Comparison of ENCODE assay signal across 22 cellular contexts in genomic region chr10:64574371-64574770, GRCh38.
DNase-seq lines count a peak whose midpoint lies in the region; ATAC-seq and TF ChIP-seq lines count a peak whose summit lies in the region.
"Had no signal": no experiment of that assay in that cellular context is flagged by ENCODE, and none has a peak within 500 bp of the region (broad histone marks: within the 10 kb centered on the region; RNA-seq: fewer than 3 reads in every experiment).

No MANE protein-coding gene starts in this region.

- no peak for TF ChIP-seq CTCF in cardiac muscle cell (IDR thresholded peaks at IDR 0.05; ENCODE audit: low read depth, low read length)
- TF ChIP-seq CTCF in left ventricle myocardium inferior (IDR thresholded peaks at IDR 0.05; ENCODE audit: borderline replicate concordance): no peak
- TF ChIP-seq CTCF in transverse colon (IDR thresholded peaks at IDR 0.05): no peak
- TF ChIP-seq CTCF in CD8-positive, alpha-beta T cell (IDR thresholded peaks at IDR 0.05): no peak

- no peak overlapping the region for H3K4me3 Mint-ChIP-seq in CD8-positive, alpha-beta T cell
- H3K4me3 Mint-ChIP-seq: activated B cell treated with CpG ODN at 0.5 μM for 24 hours; activated CD8-positive, alpha-beta T cell treated with anti-CD3 and anti-CD28 coated beads for 36 hours; activated T-cell treated with anti-CD3 and anti-CD28 coated beads, Interleukin-2, amount 50 U/mL, for 24 hours; GM23338; immature natural killer cell; stimulated activated memory B cell treated with anti-CD40 and anti-IgM and Interleukin-4, amounts not matched to agents 10 μg/mL and 1 μg/mL and 100 μg/mL, for 72 hours had no signal

- H3K27me3 ChIP-seq in cardiac muscle cell: no peaks in the 10 kb centered on the region
- H3K27me3 ChIP-seq in left ventricle myocardium inferior (ENCODE audit: low read depth): no peaks in the 10 kb centered on the region
- H3K27me3 ChIP-seq in transverse colon: no peaks in the 10 kb centered on the region
- H3K27me3 ChIP-seq in CD8-positive, alpha-beta T cell (ENCODE audit: insufficient read depth, low read length): no peaks in the 10 kb centered on the region
- H3K27me3 ChIP-seq: ascending aorta, heart left ventricle had no signal

- no peak for TF ChIP-seq EP300 in transverse colon (IDR thresholded peaks at IDR 0.05; ENCODE audit: low read depth)

- in situ Hi-C loops in transverse colon (cut with MboI; ENCODE audit: low pct_ligation_motif_present in 1 of 4, low pct_unique_long_range_greater_than_20kb in 1 of 4, low sequenced_read_pairs in 3 of 4): no loop called here

- H3K36me3 ChIP-seq in cardiac muscle cell: no peaks in the 10 kb centered on the region
- H3K36me3 ChIP-seq in left ventricle myocardium inferior: no peaks in the 10 kb centered on the region
- H3K36me3 ChIP-seq in transverse colon: no peaks in the 10 kb centered on the region
- H3K36me3 ChIP-seq in CD8-positive, alpha-beta T cell (ENCODE audit: insufficient read depth, low read length): no peaks in the 10 kb centered on the region
- H3K36me3 ChIP-seq: ascending aorta, heart left ventricle had no signal

- ATAC-seq in HG02840 (IDR thresholded peaks at IDR 0.05; ENCODE audit: low FRiP score, unreplicated experiment): no peak
- no peak for ATAC-seq in CD8-positive, alpha-beta T cell
- ATAC-seq: activated CD8-positive, alpha-beta T cell treated with anti-CD3 and anti-CD28 coated beads for 36 hours; GM23338; heart left ventricle; right cardiac atrium had no signal

- TF ChIP-seq POLR2A in transverse colon (IDR thresholded peaks at IDR 0.05): no peak

- POLR2A ChIA-PET in CD8-positive, alpha-beta T cell (lab: Charles Lee): no interaction called here

- H3K4me1 Mint-ChIP-seq in CD8-positive, alpha-beta T cell (ENCODE audit: low read depth): no peaks in the 10 kb centered on the region
- H3K4me1 Mint-ChIP-seq: activated B cell treated with CpG ODN at 0.5 μM for 24 hours; GM23338; immature natural killer cell; stimulated activated memory B cell treated with anti-CD40 and anti-IgM and Interleukin-4, amounts not matched to agents 10 μg/mL and 1 μg/mL and 100 μg/mL, for 72 hours had no signal

- 41 to 49% methylated on average over 2 of the region's 2 CpGs for WGBS in transverse colon (ENCODE audit: low coverage in 1 of 2), 2 donors

- H3K4me1 ChIP-seq in cardiac muscle cell (ENCODE audit: low read depth): peaks cover 17% of the 10 kb centered on the region
- no peaks in the 10 kb centered on the region for H3K4me1 ChIP-seq in left ventricle myocardium inferior
- H3K4me1 ChIP-seq in transverse colon: peaks cover 0 to 16% (median 9%) of the 10 kb centered on the region in 4 donors
- H3K4me1 ChIP-seq in CD8-positive, alpha-beta T cell (ENCODE audit: insufficient read depth, low read length): no peaks in the 10 kb centered on the region
- H3K4me1 ChIP-seq: ascending aorta, heart left ventricle had no signal

- no peak overlapping the region for H3K27ac Mint-ChIP-seq in CD8-positive, alpha-beta T cell
- H3K27ac Mint-ChIP-seq: activated B cell treated with CpG ODN at 0.5 μM for 24 hours; activated CD8-positive, alpha-beta T cell treated with anti-CD3 and anti-CD28 coated beads for 36 hours; activated T-cell treated with anti-CD3 and anti-CD28 coated beads, Interleukin-2, amount 50 U/mL, for 24 hours; GM23338; immature natural killer cell; stimulated activated memory B cell treated with anti-CD40 and anti-IgM and Interleukin-4, amounts not matched to agents 10 μg/mL and 1 μg/mL and 100 μg/mL, for 72 hours had no signal

- H3K36me3 Mint-ChIP-seq in CD8-positive, alpha-beta T cell: no peaks in the 10 kb centered on the region
- H3K36me3 Mint-ChIP-seq: stimulated activated memory B cell treated with anti-CD40 and anti-IgM and Interleukin-4, amounts not matched to agents 10 μg/mL and 1 μg/mL and 100 μg/mL, for 72 hours had no signal

- no peaks in the 10 kb centered on the region for H3K27me3 Mint-ChIP-seq in CD8-positive, alpha-beta T cell (ENCODE audit: low read depth)
- H3K27me3 Mint-ChIP-seq: activated B cell treated with CpG ODN at 0.5 μM for 24 hours; activated CD8-positive, alpha-beta T cell treated with anti-CD3 and anti-CD28 coated beads for 36 hours; activated T-cell treated with anti-CD3 and anti-CD28 coated beads, Interleukin-2, amount 50 U/mL, for 24 hours; stimulated activated memory B cell treated with anti-CD40 and anti-IgM and Interleukin-4, amounts not matched to agents 10 μg/mL and 1 μg/mL and 100 μg/mL, for 72 hours had no signal

- DNase-seq in cardiac muscle cell (ENCODE audit: low read depth in 1 of 2, low spot score in 1 of 2): peak in 1 of 2 donors; percentile 90
- no peak for DNase-seq in left ventricle myocardium inferior
- DNase-seq in NCI-H774 (lab: John Stamatoyannopoulos, UW): peak; percentile 2
- DNase-seq in glomerular visceral epithelial cell (ENCODE audit: extremely low spot score): peak; percentile 4
- DNase-seq in transverse colon: no peak
- DNase-seq in iPS-NIHi7 (ENCODE audit: extremely low spot score): no peak
- DNase-seq in CD8-positive, alpha-beta T cell: no peak
- DNase-seq: activated B cell treated with CpG ODN at 0.5 μM for 24 hours; activated CD8-positive, alpha-beta T cell treated with anti-CD3 and anti-CD28 coated beads for 36 hours; activated naive CD4-positive, alpha-beta T cell treated with anti-CD3 and anti-CD28 coated beads, Interleukin-2, amount 50 U/mL, for 16 hours; activated T-cell treated with anti-CD3 and anti-CD28 coated beads, Interleukin-2, amount 50 U/mL, for 24 hours; immature natural killer cell; NCI-H187 treated with DMSO at 0.1 percent for 48 hours; NCI-H524 treated with DMSO at 0.1 percent for 48 hours; occipital lobe had no signal

- H3K9me3 Mint-ChIP-seq in CD8-positive, alpha-beta T cell: peaks cover 7% of the 10 kb centered on the region
- H3K9me3 Mint-ChIP-seq: GM23338 had no signal

- CTCF ChIA-PET in CD8-positive, alpha-beta T cell (lab: Charles Lee): no interaction called here

- H3K9me3 ChIP-seq in cardiac muscle cell (ENCODE audit: low read depth) (no peaks in the 10 kb centered on the region), left ventricle myocardium inferior (replicated peaks) (peaks cover 2% of the 10 kb centered on the region), transverse colon (no peaks in the 10 kb centered on the region)
- H3K9me3 ChIP-seq in CD8-positive, alpha-beta T cell (ENCODE audit: low read length): no peaks in the 10 kb centered on the region
- H3K9me3 ChIP-seq: ascending aorta had no signal

- H3K4me3 ChIP-seq in cardiac muscle cell: no peak overlapping the region
- no peak overlapping the region for H3K4me3 ChIP-seq in left ventricle myocardium inferior
- no peak overlapping the region for H3K4me3 ChIP-seq in transverse colon
- no peak overlapping the region for H3K4me3 ChIP-seq in CD8-positive, alpha-beta T cell (ENCODE audit: low read depth, low read length)
- H3K4me3 ChIP-seq: ascending aorta, GM23338, heart left ventricle, lung had no signal

- intact Hi-C loops in left ventricle myocardium inferior (cut with micrococcal nuclease): no loop called here
- intact Hi-C loops in transverse colon (cut with DNase I; ENCODE audit: low total_unique reads): no loop called here
- intact Hi-C loops in CD8-positive, alpha-beta T cell (cut with DNase I, micrococcal nuclease): no loop called here

- peak overlapping the region; percentile 62 for H3K27ac ChIP-seq in cardiac muscle cell
- H3K27ac ChIP-seq in left ventricle myocardium inferior (replicated peaks): no peak overlapping the region
- peak overlapping the region in 3 of 4 donors; percentile 21 to 40 (median 27) for H3K27ac ChIP-seq in transverse colon
- H3K27ac ChIP-seq in CD8-positive, alpha-beta T cell (ENCODE audit: low read depth, low read length): no peak overlapping the region
- H3K27ac ChIP-seq: ascending aorta, heart left ventricle had no signal

Comparison
In these comparisons a context has a peak if more than half of its experiments do, and no peak if none do; other contexts are left out.
1. H3K27ac ChIP-seq: peak in cardiac muscle cell (single experiment) and transverse colon (3 of 4); none in left ventricle myocardium inferior (single experiment) and CD8-positive, alpha-beta T cell (single experiment).
2. DNase-seq: peak in NCI-H774 (single experiment) and glomerular visceral epithelial cell (single experiment); none in left ventricle myocardium inferior (single experiment), transverse colon (single experiment), iPS-NIHi7 (single experiment) and CD8-positive, alpha-beta T cell (0 of 7).